In the genomic region with DNA sequence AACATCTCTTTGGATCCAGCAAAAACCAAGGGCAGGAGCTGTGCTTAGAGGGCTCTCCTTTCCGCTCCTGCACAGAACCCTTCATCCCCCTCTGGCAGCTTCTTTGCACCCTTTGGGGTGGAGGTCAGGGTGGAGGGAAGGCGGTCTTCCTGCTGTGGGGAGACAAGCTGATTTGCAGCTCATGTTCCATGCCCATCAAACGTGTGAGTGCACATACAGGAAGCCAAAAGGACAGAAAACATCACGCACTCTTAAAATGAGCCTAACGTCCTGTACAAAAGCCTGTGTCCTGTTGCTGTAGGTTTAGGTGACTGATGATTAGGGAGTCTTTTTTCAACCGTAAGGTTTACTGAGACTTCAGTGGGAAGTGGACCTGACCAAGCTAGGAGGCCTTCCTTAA, we compare ENCODE assay signal across 23 cellular contexts.
"Had no signal": no experiment of that assay in that cellular context is flagged by ENCODE, and none has a peak within 500 bp of the region (broad histone marks: within the 10 kb centered on the region; RNA-seq: fewer than 3 reads in every experiment).

No MANE protein-coding gene starts in this region.

- H3K36me3 ChIP-seq: esophagus muscularis mucosa, thyroid gland had no signal

- H3K79me2 ChIP-seq: parathyroid adenoma had no signal

- H3K9ac ChIP-seq: parathyroid adenoma, SK-N-SH had no signal

- FAIRE-seq: bronchial epithelial cell, frontal cortex, islet of Langerhans had no signal

- H3K4me3 ChIP-seq: coronary artery, esophagus muscularis mucosa, thyroid gland had no signal

- DNase-seq: activated CD4-positive, alpha-beta T cell treated with anti-CD3 and anti-CD28 coated beads for 1 hour; activated CD4-positive, alpha-beta T cell treated with anti-CD3 and anti-CD28 coated beads, Interleukin-2, amount 50 U/mL, for 4 hours; activated effector memory CD4-positive, alpha-beta T cell treated with Interleukin-2 at 50 U/mL for 16 hours; activated T-cell treated with anti-CD3 and anti-CD28 coated beads, Interleukin-2, amount 50 U/mL, for 1 hour; amygdala; cerebellar nuclear complex; head of caudate nucleus; hypothalamus; nucleus accumbens; right cardiac atrium; SK-N-SH; stimulated activated CD4-positive, alpha-beta T cell treated with anti-CD3 and anti-CD28 coated beads, Interleukin-4, amount 100 ng/mL, for 24 hours; substantia nigra; T-helper 9 cell; thyroid gland had no signal

- H3K27ac Mint-ChIP-seq: memory B cell; stimulated activated naive CD8-positive, alpha-beta T cell treated with anti-CD3 and anti-CD28 coated beads, Interleukin-15, Interleukin-2, amounts not matched to agents 100 ng/mL and 50 ng/mL, for 24 hours had no signal

- H3K27ac ChIP-seq: coronary artery, esophagus muscularis mucosa, parathyroid adenoma, thyroid gland had no signal

- H3K9me3 ChIP-seq: esophagus muscularis mucosa, SK-N-SH, thyroid gland had no signal

- H3K9me3 Mint-ChIP-seq: memory B cell had no signal

- H3K4me1 ChIP-seq: parathyroid adenoma, thyroid gland had no signal

- H2AFZ ChIP-seq: parathyroid adenoma had no signal

- H3K4me3 Mint-ChIP-seq: memory B cell; stimulated activated naive CD8-positive, alpha-beta T cell treated with anti-CD3 and anti-CD28 coated beads, Interleukin-15, Interleukin-2, amounts not matched to agents 100 ng/mL and 50 ng/mL, for 24 hours had no signal

- H3K27me3 Mint-ChIP-seq: memory B cell; stimulated activated naive CD8-positive, alpha-beta T cell treated with anti-CD3 and anti-CD28 coated beads, Interleukin-15, Interleukin-2, amounts not matched to agents 100 ng/mL and 50 ng/mL, for 24 hours had no signal

- ATAC-seq: right cardiac atrium had no signal

- H3K4me2 ChIP-seq: SK-N-SH had no signal

- H3K27me3 ChIP-seq: esophagus muscularis mucosa, thyroid gland had no signal
